Comparison of ENCODE assay signal across 8 cellular contexts in the genomic region with DNA sequence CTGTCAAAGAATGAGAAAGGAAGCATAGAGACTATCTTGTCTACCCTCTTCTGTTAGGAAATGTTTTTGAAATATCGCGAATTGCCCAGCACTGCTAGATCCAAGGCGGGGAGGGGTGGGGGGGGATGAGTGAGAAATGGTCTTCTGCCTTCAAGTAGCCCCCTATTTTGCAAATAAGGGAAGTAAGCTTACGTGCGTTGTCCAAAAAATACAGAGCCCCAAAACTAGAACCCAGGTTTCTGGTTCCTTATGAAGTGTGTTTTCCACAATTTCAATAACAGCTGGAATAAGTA.
DNase-seq lines count a peak whose midpoint lies in the region; ATAC-seq and TF ChIP-seq lines count a peak whose summit lies in the region.

No MANE protein-coding gene starts in this region.

- H3K9me3 ChIP-seq in HEK293 (ENCODE audit: control insufficient read depth, insufficient read depth, low read depth, low read length): no peaks in the 10 kb centered on the region

- H3K27ac ChIP-seq in HEK293 (ENCODE audit: extremely low read depth, low read depth, low read length) (peak overlapping the region; percentile 65; the same call in 1 of the 2 replicates), VCaP (peak overlapping the region; percentile 89)

- H3K4me1 Mint-ChIP-seq in stimulated activated effector memory CD8-positive, alpha-beta T cell treated with anti-CD3 and anti-CD28 coated beads, Interleukin-12 subunit alpha, Interleukin-12 subunit beta, amount 100 ng/mL, for 72 hours: peaks cover 42% of the 10 kb centered on the region

- H3K4me3 ChIP-seq in HEK293 (ENCODE audit: low read depth, low read length) (peak overlapping the region; percentile 71), foreskin fibroblast (ENCODE audit: low read depth in 1 of 2, low read length in 2 of 2) (peak overlapping the region; percentile 97 to 98)

- H3K36me3 ChIP-seq in HEK293 (ENCODE audit: control insufficient read depth in 2 of 2, insufficient read depth in 1 of 2, low read length in 2 of 2): peaks cover 0 to 4% of the 10 kb centered on the region in 2 experiments; a peak in 1 of 3 replicates

- peak overlapping the region; percentile 90 for H3K4me3 Mint-ChIP-seq in stimulated activated effector memory CD8-positive, alpha-beta T cell treated with anti-CD3 and anti-CD28 coated beads, Interleukin-12 subunit alpha, Interleukin-12 subunit beta, amount 100 ng/mL, for 72 hours

- ATAC-seq in stimulated activated effector memory CD8-positive, alpha-beta T cell treated with anti-CD3 and anti-CD28 coated beads, Interleukin-12 subunit alpha, Interleukin-12 subunit beta, amount 100 ng/mL, for 72 hours: no peak

- no peaks in the 10 kb centered on the region for H3K9me3 Mint-ChIP-seq in stimulated activated effector memory CD8-positive, alpha-beta T cell treated with anti-CD3 and anti-CD28 coated beads, Interleukin-12 subunit alpha, Interleukin-12 subunit beta, amount 100 ng/mL, for 72 hours

- DNase-seq in foreskin fibroblast: no peak
- no peak for DNase-seq in stimulated activated effector memory CD8-positive, alpha-beta T cell treated with anti-CD3 and anti-CD28 coated beads, Interleukin-12 subunit alpha, Interleukin-12 subunit beta, amount 100 ng/mL, for 72 hours (ENCODE audit: low spot score in 2 of 2)
- DNase-seq in NCI-H1105 treated with DMSO at 0.1 percent for 48 hours (lab: John Stamatoyannopoulos, UW): no peak
- no peak for DNase-seq in NCI-H1092 (lab: John Stamatoyannopoulos, UW)
- DNase-seq in Ammon's horn (ENCODE audit: low spot score): no peak
- DNase-seq in NCI-H2196 treated with DMSO at 0.1 percent for 48 hours (lab: John Stamatoyannopoulos, UW; ENCODE audit: unreplicated experiment): no peak

- peaks cover 36% of the 10 kb centered on the region for H3K36me3 Mint-ChIP-seq in stimulated activated effector memory CD8-positive, alpha-beta T cell treated with anti-CD3 and anti-CD28 coated beads, Interleukin-12 subunit alpha, Interleukin-12 subunit beta, amount 100 ng/mL, for 72 hours

- peak overlapping the region; percentile 91 for H3K27ac Mint-ChIP-seq in stimulated activated effector memory CD8-positive, alpha-beta T cell treated with anti-CD3 and anti-CD28 coated beads, Interleukin-12 subunit alpha, Interleukin-12 subunit beta, amount 100 ng/mL, for 72 hours

- POLR2A ChIA-PET in HEK293 (lab: Yijun Ruan, JAX): interaction anchor here (1.7 to 2.2 kb wide), 3 partner anchors 12 to 190 kb away, joined by 8 to 17 read pairs (median 11); partner anchors contain the start of genes BLTP3A and TAF11

- CTCF ChIA-PET in HEK293 (lab: Yijun Ruan, JAX): interaction anchor here (0.6 to 1.1 kb wide), 3 partner anchors 196 to 502 kb away, joined by 3 read pairs; no protein-coding TSS in a partner anchor

- no peaks in the 10 kb centered on the region for H3K4me1 ChIP-seq in HEK293 (ENCODE audit: control insufficient read depth, insufficient read depth, low read length)

- TF ChIP-seq CTCF in HEK293 (tag by site-specific recombination; IDR thresholded peaks at IDR 0.05) (no peak), VCaP (conservative IDR thresholded peaks at IDR 0.05) (no peak), foreskin fibroblast (IDR thresholded peaks at IDR 0.05; ENCODE audit: low read depth, low read length) (no peak)

TF ChIP-seq in HEK293, 187 proteins besides CTCF, POLR2A, EP300 and RAD21:
- TF ChIP-seq ZBTB20 (tag by site-specific recombination; IDR thresholded peaks at IDR 0.05) (peak; percentile 15; the same call in 1 of the 2 replicates), ZNF426 (tag by site-specific recombination; IDR thresholded peaks at IDR 0.05) (no peak), ZNF701 (tag by site-specific recombination; IDR thresholded peaks at IDR 0.05) (no peak), ZFP41 (tag by site-specific recombination; IDR thresholded peaks at IDR 0.05; ENCODE audit: borderline replicate concordance) (no peak), ZNF585B (tag by site-specific recombination; IDR thresholded peaks at IDR 0.05) (no peak), KLF17 (tag by site-specific recombination; IDR thresholded peaks at IDR 0.05) (no peak), ZNF629 (tag by site-specific recombination; IDR thresholded peaks at IDR 0.05) (no peak), MYNN (tag by site-specific recombination; IDR thresholded peaks at IDR 0.05; ENCODE audit: borderline replicate concordance) (no peak), ZNF121 (tag by site-specific recombination; IDR thresholded peaks at IDR 0.05) (peak; percentile 58; the same call in 1 of the 2 replicates), ZSCAN30 (tag by site-specific recombination; IDR thresholded peaks at IDR 0.05) (no peak)
- TF ChIP-seq, protein P1, sequence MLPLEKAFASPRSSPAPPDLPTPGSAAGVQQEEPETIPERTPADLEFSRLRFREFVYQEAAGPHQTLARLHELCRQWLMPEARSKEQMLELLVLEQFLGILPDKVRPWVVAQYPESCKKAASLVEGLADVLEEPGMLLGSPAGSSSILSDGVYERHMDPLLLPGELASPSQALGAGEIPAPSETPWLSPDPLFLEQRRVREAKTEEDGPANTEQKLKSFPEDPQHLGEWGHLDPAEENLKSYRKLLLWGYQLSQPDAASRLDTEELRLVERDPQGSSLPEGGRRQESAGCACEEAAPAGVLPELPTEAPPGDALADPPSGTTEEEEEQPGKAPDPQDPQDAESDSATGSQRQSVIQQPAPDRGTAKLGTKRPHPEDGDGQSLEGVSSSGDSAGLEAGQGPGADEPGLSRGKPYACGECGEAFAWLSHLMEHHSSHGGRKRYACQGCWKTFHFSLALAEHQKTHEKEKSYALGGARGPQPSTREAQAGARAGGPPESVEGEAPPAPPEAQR (tag by site-specific recombination; IDR thresholded peaks at IDR 0.05): no peak
